Comparison of ENCODE assay signal across 13 cellular contexts in genomic region chr3:123818921-123819429, GRCh38.
DNase-seq lines count a peak whose midpoint lies in the region; ATAC-seq, FAIRE-seq and TF ChIP-seq lines count a peak whose summit lies in the region.
"Had no signal": no experiment of that assay in that cellular context is flagged by ENCODE, and none has a peak within 500 bp of the region (broad histone marks: within the 10 kb centered on the region; RNA-seq: fewer than 3 reads in every experiment).

No MANE protein-coding gene starts in this region.

- intact Hi-C loops in esophagus muscularis mucosa (cut with DNase I) (no loop called here), body of pancreas (cut with DNase I) (no loop called here)

- H3K27me3 ChIP-seq in esophagus muscularis mucosa = no peaks in the 10 kb centered on the region
- no peaks in the 10 kb centered on the region for H3K27me3 ChIP-seq in body of pancreas

- POLR2A ChIA-PET in RWPE1 (lab: Yijun Ruan, JAX; ENCODE audit: low non-redundant PET) = no interaction called here

- FAIRE-seq in H54 (lab: Jason Lieb, UNC) = no peak

- H3K4me1 ChIP-seq in esophagus muscularis mucosa = peaks cover 3 to 28% (median 23%) of the 10 kb centered on the region in 4 donors
- H3K4me1 ChIP-seq in body of pancreas = no peaks in the 10 kb centered on the region

- no peak overlapping the region for H3K4me3 ChIP-seq in esophagus muscularis mucosa
- H3K4me3 ChIP-seq in body of pancreas = no peak overlapping the region

- no peak for TF ChIP-seq EP300 in esophagus muscularis mucosa (IDR thresholded peaks at IDR 0.05)

- ATAC-seq in omental fat pad (ENCODE audit: low FRiP score) (peak; percentile 57), body of pancreas (no peak)
- ATAC-seq: activated CD4-positive, CD25-positive, alpha-beta regulatory T cell treated with anti-CD3 and anti-CD28 coated beads, Interleukin-2, amount 50 U/mL, for 24 hours; activated T-cell treated with anti-CD3 and anti-CD28 coated beads, Interleukin-2, amount 50 U/mL, for 4 hours had no signal

- DNase-seq in H54 (ENCODE audit: insufficient read length, low spot score) (peak; percentile 62), RWPE1 (ENCODE audit: low spot score) (peak; percentile 73), esophagus muscularis mucosa (ENCODE audit: extremely low spot score) (peak; percentile 80), omental fat pad (ENCODE audit: low spot score) (no peak), OCI-M1 (lab: John Stamatoyannopoulos, UW) (no peak), body of pancreas (no peak), DMS114 treated with DMSO at 0.1 percent for 48 hours (lab: John Stamatoyannopoulos, UW; ENCODE audit: unreplicated experiment) (no peak), SHP77 (lab: John Stamatoyannopoulos, UW) (no peak)
- DNase-seq: activated T-cell treated with anti-CD3 and anti-CD28 coated beads, Interleukin-2, amount 50 U/mL, for 4 hours; CD4-positive, alpha-beta memory T cell; NCI-H1436 treated with DMSO at 0.1 percent for 48 hours; NCI-H82 had no signal

- CTCF ChIA-PET in RWPE1 (lab: Yijun Ruan, JAX) = no interaction called here

- H3K9me3 ChIP-seq in esophagus muscularis mucosa (no peaks in the 10 kb centered on the region), body of pancreas (no peaks in the 10 kb centered on the region)

- H3K27ac ChIP-seq in RWPE1 (no peak overlapping the region), esophagus muscularis mucosa (replicated peaks in 1 of 4) (no peak overlapping the region), body of pancreas (no peak overlapping the region)

- TF ChIP-seq CTCF in RWPE1 (conservative IDR thresholded peaks at IDR 0.05; ENCODE audit: low read depth) (no peak), esophagus muscularis mucosa (IDR thresholded peaks at IDR 0.05) (no peak), omental fat pad (IDR thresholded peaks at IDR 0.05) (no peak), body of pancreas (IDR thresholded peaks at IDR 0.05) (no peak)

- H3K36me3 ChIP-seq in esophagus muscularis mucosa (no peaks in the 10 kb centered on the region), body of pancreas (replicated peaks in 1 of 2; ENCODE audit: insufficient read depth in 1 of 2, low read depth in 2 of 2) (no peaks in the 10 kb centered on the region)

- WGBS in esophagus muscularis mucosa = 67% methylated on average over 2 of the region's 2 CpGs
- 51 to 58% methylated on average over 2 of the region's 2 CpGs for WGBS in body of pancreas, 2 donors

- no peak for TF ChIP-seq POLR2A in H54 (IDR thresholded peaks at IDR 0.05; ENCODE audit: low read depth, low read length)
- no peak for TF ChIP-seq POLR2A in esophagus muscularis mucosa (IDR thresholded peaks at IDR 0.05; ENCODE audit: low read depth)
- TF ChIP-seq POLR2A in body of pancreas (IDR thresholded peaks at IDR 0.05) = no peak

Comparison
In these comparisons a context has a peak if more than half of its experiments do, and no peak if none do; other contexts are left out.
1. DNase-seq: peak in H54 (single experiment), RWPE1 (single experiment) and esophagus muscularis mucosa (single experiment); none in omental fat pad (single experiment), OCI-M1 (single experiment), body of pancreas (0 of 4), DMS114 treated with DMSO at 0.1 percent for 48 hours (single experiment) and SHP77 (0 of 2).